ENCODE assay signal across 12 cellular contexts in the genomic region with DNA sequence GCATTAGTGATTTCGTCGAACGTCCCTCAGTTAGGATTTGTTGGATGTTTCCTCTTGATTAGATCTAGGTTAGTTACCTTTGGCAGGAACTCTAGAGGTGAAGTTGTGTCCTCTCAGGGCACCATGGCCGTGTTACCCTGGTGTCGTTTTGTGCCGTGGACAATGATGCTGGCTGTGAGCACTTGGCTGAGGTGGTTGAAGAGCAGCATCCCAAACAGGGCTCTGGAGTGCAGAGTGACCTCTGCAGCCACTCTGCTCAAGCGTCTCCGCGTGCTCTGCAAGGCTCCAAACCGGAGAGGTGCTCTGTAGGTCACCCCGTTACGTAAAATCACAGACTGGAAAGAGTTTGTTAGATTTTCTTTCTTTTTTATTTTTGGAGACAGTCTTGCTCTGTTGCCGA. TPM values are rescaled to one million over a fixed set of nuclear protein-coding genes. Genes with fewer than 3 reads are reported as not detected.
DNase-seq lines count a peak whose midpoint lies in the region; ATAC-seq, FAIRE-seq and TF ChIP-seq lines count a peak whose summit lies in the region.
"Had no signal": no experiment of that assay in that cellular context is flagged by ENCODE, and none has a peak within 500 bp of the region (broad histone marks: within the 10 kb centered on the region; RNA-seq: fewer than 3 reads in every experiment).

No MANE protein-coding gene starts in this region.

- intact Hi-C loops in GM12878 (cut with micrococcal nuclease; ENCODE audit: unreplicated experiment): loop anchor here (5.0 kb wide), 1 partner anchor 105 kb away; no protein-coding TSS in a partner anchor

- no peak overlapping the region for H3K27ac ChIP-seq in SK-N-SH (ENCODE audit: low read depth in 2 of 2, low read length in 1 of 2)
- H3K27ac ChIP-seq in GM12878 (ENCODE audit: control insufficient read depth, insufficient read depth): no peak overlapping the region
- H3K27ac ChIP-seq in mesendoderm (ENCODE audit: low read depth, low read length): no peak overlapping the region
- H3K27ac ChIP-seq in thoracic aorta: peak overlapping the region; percentile 52 to 82

- TF ChIP-seq CTCF in SK-N-SH (IDR thresholded peaks at IDR 0.05): no peak
- no peak for TF ChIP-seq CTCF in GM12878 (IDR thresholded peaks at IDR 0.05 in 2 of 3, conservative IDR thresholded peaks at IDR 0.05 in 1 of 3; ENCODE audit: control insufficient read depth in 2 of 3, extremely low read depth in 1 of 3, insufficient read depth in 1 of 3, low read depth in 3 of 3, low read length in 3 of 3)
- TF ChIP-seq CTCF in thoracic aorta (IDR thresholded peaks at IDR 0.05): no peak

- peak overlapping the region; percentile 1 for H3K23ac ChIP-seq in mesendoderm (ENCODE audit: low read length)

- BruUV-seq in GM12878 (replicated peaks; lab: Mats Ljungman, UMichigan): no TSS peak

- DNase-seq in SK-N-SH: no peak
- no peak for DNase-seq in GM12878 (ENCODE audit: low read depth, low spot score)
- DNase-seq in mesendoderm: no peak
- DNase-seq in thoracic aorta (ENCODE audit: low spot score): no peak
- DNase-seq in NCI-H2196 (lab: John Stamatoyannopoulos, UW; ENCODE audit: unreplicated experiment): no peak
- no peak for DNase-seq in HAP-1 (ENCODE audit: low spot score in 2 of 2)
- DNase-seq in HTR-8/SVneo (ENCODE audit: insufficient read length, low spot score): no peak
- DNase-seq: DND-41; GOT3; stimulated activated CD4-positive, alpha-beta T cell treated with anti-CD3 and anti-CD28 coated beads, Interleukin-15, amount 100 ng/mL, for 24 hours had no signal

- no peak for ATAC-seq in SK-N-SH treated with all-trans-retinoic acid at 6 μM for 48 hours
- no peak for ATAC-seq in GM12878
- no peak for ATAC-seq in thoracic aorta (ENCODE audit: insufficient number of reproducible peaks, low FRiP score, low read depth)

- H3K27me3 ChIP-seq in SK-N-SH (ENCODE audit: insufficient read depth) (no peaks in the 10 kb centered on the region), GM12878 (replicated peaks in 1 of 2; ENCODE audit: control insufficient read depth in 2 of 2, insufficient read depth in 2 of 2, low read length in 1 of 2) (no peaks in the 10 kb centered on the region), mesendoderm (ENCODE audit: insufficient read depth, low read length, poor library complexity) (no peaks in the 10 kb centered on the region), thoracic aorta (replicated peaks; ENCODE audit: insufficient read depth) (no peaks in the 10 kb centered on the region), HAP-1 (ENCODE audit: low read depth) (no peaks in the 10 kb centered on the region)

- POLR2A ChIA-PET in SK-N-SH (lab: Yijun Ruan, JAX) (no interaction called here), GM12878 (lab: Charles Lee) (interaction anchor here (1.3 kb wide), 1 partner anchor 57 kb away, joined by 3 read pairs; no protein-coding TSS in a partner anchor)

- no peak overlapping the region for H3K9ac ChIP-seq in SK-N-SH
- no peak overlapping the region for H3K9ac ChIP-seq in GM12878 (ENCODE audit: control insufficient read depth, insufficient read depth, low read length)
- no peak overlapping the region for H3K9ac ChIP-seq in mesendoderm (ENCODE audit: low read length)

- H4K8ac ChIP-seq in mesendoderm (ENCODE audit: low read depth, low read length): no peak overlapping the region

- no peak overlapping the region for H2AK5ac ChIP-seq in mesendoderm (ENCODE audit: low read length)

- no peak for TF ChIP-seq POLR2A in GM12878 (IDR thresholded peaks at IDR 0.05; ENCODE audit: low read depth, low read length)

- peaks cover 19% of the 10 kb centered on the region for H3F3A ChIP-seq in SK-N-SH (replicated peaks; ENCODE audit: insufficient read depth)

- H3K79me1 ChIP-seq in mesendoderm (ENCODE audit: low read length): peaks cover 25% of the 10 kb centered on the region

- H3K4ac ChIP-seq in mesendoderm (ENCODE audit: low read depth, low read length): no peak overlapping the region

- CTCF ChIA-PET in SK-N-SH (lab: Yijun Ruan, JAX) (interaction anchor here (1.0 to 3.2 kb wide), 9 partner anchors 10 to 153 kb away, joined by 3 to 95 read pairs (median 26); no protein-coding TSS in a partner anchor), GM12878 (lab: Yijun Ruan, JAX) (interaction anchor here (0.9 to 3.0 kb wide), 9 partner anchors 8 to 202 kb away, joined by 3 to 18 read pairs (median 10); no protein-coding TSS in a partner anchor)

- H2BK5ac ChIP-seq in mesendoderm (ENCODE audit: low read length): no peak overlapping the region

- WGBS in SK-N-SH (ENCODE audit: low lambda C conversion rate): 97% methylated on average over 13 of the region's 13 CpGs
- 76% methylated on average over 13 of the region's 13 CpGs for WGBS in GM12878 (ENCODE audit: insufficient coverage, insufficient replicate concordance, low lambda C conversion rate, missing lambda C conversion rate)
- WGBS in mesendoderm (ENCODE audit: extremely low coverage, insufficient coverage, low lambda C conversion rate): no CpG with 5 or more reads among the region's 13 CpGs

- H3K56ac ChIP-seq in mesendoderm (ENCODE audit: low read length): no peak overlapping the region

- TF ChIP-seq EP300 in SK-N-SH (IDR thresholded peaks at IDR 0.05; ENCODE audit: borderline replicate concordance in 1 of 2, low read depth in 1 of 2, low read length in 1 of 2) (no peak), GM12878 (IDR thresholded peaks at IDR 0.05; ENCODE audit: borderline replicate concordance in 1 of 2, control insufficient read depth in 1 of 2, low read depth in 2 of 2, low read length in 2 of 2) (no peak)

- H3K4me3 ChIP-seq in SK-N-SH (ENCODE audit: low read depth in 2 of 2, low read length in 1 of 2): no peak overlapping the region
- no peak overlapping the region for H3K4me3 ChIP-seq in GM12878
- no peak overlapping the region for H3K4me3 ChIP-seq in mesendoderm (ENCODE audit: low read length)
- peak overlapping the region; percentile 11 for H3K4me3 ChIP-seq in thoracic aorta
- H3K4me3 ChIP-seq in HAP-1: no peak overlapping the region

- H3K4me1 ChIP-seq in SK-N-SH (ENCODE audit: control insufficient read depth in 1 of 2, insufficient read depth in 2 of 2, low read depth in 1 of 2, low read length in 1 of 2) (peaks cover 14 to 19% of the 10 kb centered on the region in 2 experiments; a peak in 3 of 4 replicates), GM12878 (ENCODE audit: control insufficient read depth, insufficient read depth, low read length) (peaks cover 31% of the 10 kb centered on the region), mesendoderm (ENCODE audit: control insufficient read depth, low read depth, low read length) (no peaks in the 10 kb centered on the region), thoracic aorta (ENCODE audit: control insufficient read depth in 1 of 2, low read depth in 2 of 2) (peaks cover 28 to 42% of the 10 kb centered on the region in 2 donors), HAP-1 (peaks cover 22% of the 10 kb centered on the region)

- H3K9me3 ChIP-seq in SK-N-SH (no peaks in the 10 kb centered on the region), GM12878 (replicated peaks; ENCODE audit: control insufficient read depth, insufficient read depth, low read length) (no peaks in the 10 kb centered on the region), thoracic aorta (no peaks in the 10 kb centered on the region), HAP-1 (no peaks in the 10 kb centered on the region; the same call in 1 of the 2 replicates)

- no peak overlapping the region for H2BK120ac ChIP-seq in mesendoderm (ENCODE audit: low read depth, low read length)

- H2AFZ ChIP-seq in SK-N-SH (ENCODE audit: low read depth): no peak overlapping the region
- H2AFZ ChIP-seq in GM12878 (ENCODE audit: control insufficient read depth, low read depth, low read length): no peak overlapping the region

- H3K4me2 ChIP-seq in SK-N-SH (no peak overlapping the region), GM12878 (ENCODE audit: control insufficient read depth, insufficient read depth) (peak overlapping the region; percentile 5; the same call in 1 of the 2 replicates), mesendoderm (ENCODE audit: low read length) (no peak overlapping the region)

- RAD21 ChIA-PET in GM12878 (lab: Charles Lee; ENCODE audit: unreplicated experiment): no interaction called here

- no peak overlapping the region for H3K18ac ChIP-seq in mesendoderm (ENCODE audit: low read length)

- SMC1A ChIA-PET in GM12878 (lab: Charles Lee; ENCODE audit: uncharacterized antibody, unreplicated experiment): interaction anchor here (1.2 to 1.7 kb wide), 2 partner anchors 133 to 154 kb away, joined by 3 to 9 read pairs; no protein-coding TSS in a partner anchor

- no peak overlapping the region for H2BK15ac ChIP-seq in mesendoderm (replicated peaks; ENCODE audit: low read depth)

- H4K20me1 ChIP-seq in SK-N-SH (ENCODE audit: insufficient read depth) (peaks cover 93% of the 10 kb centered on the region), GM12878 (ENCODE audit: control insufficient read depth, insufficient read depth) (peaks cover 4% of the 10 kb centered on the region; the same call in 1 of the 2 replicates)

- in situ Hi-C loops in GM12878 (cut with MboI): loop anchor here (5.0 kb wide), 1 partner anchor 200 kb away; no protein-coding TSS in a partner anchor
- in situ Hi-C loops in HAP-1 (cut with MboI; ENCODE audit: low sequenced_read_pairs): no loop called here

- H3K79me2 ChIP-seq in SK-N-SH (ENCODE audit: insufficient read depth) (peaks cover 100% of the 10 kb centered on the region), GM12878 (ENCODE audit: control insufficient read depth, insufficient read depth, low read length) (peaks cover 61% of the 10 kb centered on the region), mesendoderm (ENCODE audit: control insufficient read depth, insufficient read depth, low read length) (peaks cover 67% of the 10 kb centered on the region)

- TF ChIP-seq RAD21 in SK-N-SH (IDR thresholded peaks at IDR 0.05; ENCODE audit: low read length) (no peak), GM12878 (IDR thresholded peaks at IDR 0.05; ENCODE audit: insufficient read depth, low read depth, low read length) (no peak)

- H3K9me2 ChIP-seq in SK-N-SH: no peaks in the 10 kb centered on the region

- FAIRE-seq in GM12878 (lab: Jason Lieb, UNC) (no peak), HTR-8/SVneo (lab: Jason Lieb, UNC) (no peak)
- FAIRE-seq: TTC549 had no signal

- H3K36me3 ChIP-seq in SK-N-SH (replicated peaks in 1 of 2; ENCODE audit: control insufficient read depth in 1 of 2, insufficient read depth in 2 of 2, low read length in 1 of 2) (peaks cover 0 to 5% of the 10 kb centered on the region in 2 experiments), GM12878 (ENCODE audit: control insufficient read depth in 2 of 2, insufficient read depth in 2 of 2, low read length in 1 of 2) (peaks cover 0 to 6% of the 10 kb centered on the region in 2 experiments; a peak in 2 of 4 replicates), mesendoderm (ENCODE audit: control insufficient read depth, insufficient read depth, low read length) (no peaks in the 10 kb centered on the region), thoracic aorta (no peaks in the 10 kb centered on the region), HAP-1 (replicated peaks) (peaks cover 12% of the 10 kb centered on the region)

- no peak overlapping the region for H4K5ac ChIP-seq in mesendoderm (ENCODE audit: low read length)

RNA-seq across cellular contexts. Expression of gene FOXK2, which starts 33.0 kb away (rescaled TPM):
- polyA plus RNA-seq in SK-N-SH (2012; rRNA removed): 33.6 and 36.4 TPM in 2 replicates
- polyA plus RNA-seq in SK-N-SH (2012; cell fraction: cytosol; rRNA removed): 21.3 and 29.9 TPM in 2 replicates
- polyA plus RNA-seq in SK-N-SH (2012; cell fraction: nucleus; rRNA removed): 43.8 and 54.0 TPM in 2 replicates
- total RNA-seq in GM12878 (2013; cell fraction: nucleolus; rRNA removed): 85.5 and 97.1 TPM in 2 replicates
- total RNA-seq in GM12878 (2014; rRNA removed): 32.2 and 35.9 TPM in 2 replicates
- 32.3 and 32.9 TPM in 2 replicates for total RNA-seq in GM12878 (2014; rRNA removed; fragmentation: Illumina TruSeq; extraction: Trizol)
- total RNA-seq in GM12878 (2021): 56.8 and 58.3 TPM in 2 replicates
- 10.7 TPM for polyA plus RNA-seq in GM12878 (2011; ENCODE audit: low read depth)
- 26.8 and 36.6 TPM in 2 replicates for polyA plus RNA-seq in GM12878 (2011; rRNA removed)
- polyA plus RNA-seq in GM12878 (2011; cell fraction: cytosol; rRNA removed): 26.3 and 29.4 TPM in 2 replicates
- 32.3 and 46.0 TPM in 2 replicates for polyA plus RNA-seq in GM12878 (2011; cell fraction: nucleus; rRNA removed)
- polyA plus RNA-seq in GM12878 (2012): 20.2 and 24.0 TPM in 2 replicates
- 23.0 and 39.7 TPM in 2 replicates for polyA plus RNA-seq in GM12878 (2014; fragmentation: Illumina TruSeq; extraction: Trizol)
- polyA plus RNA-seq in GM12878 (2014; fragmentation: Nextera tagmentation; extraction: Ambion mirVana): 1 to 10 TPM; 2.4 to 3.8 TPM
- 38.3 and 42.3 TPM in 2 replicates for polyA plus RNA-seq in GM12878 (2014; rRNA removed)
- 1 to 10 TPM; 2.7 to 5.6 TPM for polyA plus RNA-seq in GM12878 (2016; fragmentation: Nextera tagmentation; extraction: Ambion mirVana)
- 27.4 and 46.1 TPM in 2 replicates for polyA minus RNA-seq in GM12878 (2011; rRNA and poly(A)+ RNA removed)
- polyA minus RNA-seq in GM12878 (2011; cell fraction: cytosol; rRNA and poly(A)+ RNA removed): 31.4 and 38.8 TPM in 2 replicates
- polyA minus RNA-seq in GM12878 (2011; cell fraction: nucleus; rRNA and poly(A)+ RNA removed): 23.0 and 45.1 TPM in 2 replicates
- polyA plus RNA-seq in mesendoderm (2013, experiment 1 of 2): 34.6 TPM
- polyA plus RNA-seq in mesendoderm (2013, experiment 2 of 2): 41.1 TPM
- 10 to 100 TPM; 34.8 to 85.1 TPM for total RNA-seq in thoracic aorta

Comparison
In these comparisons a context has a peak if more than half of its experiments do, and no peak if none do; other contexts are left out.
1. H3K27ac ChIP-seq: peak in thoracic aorta (2 of 2); none in SK-N-SH (0 of 2), GM12878 (single experiment) and mesendoderm (single experiment).
2. Of the 26 proteins assayed by ChIP-seq in both GM12878 and SK-N-SH: peak only in GM12878: none; only in SK-N-SH: NRF1; in both: none; in neither: 25.